In the genomic region with DNA sequence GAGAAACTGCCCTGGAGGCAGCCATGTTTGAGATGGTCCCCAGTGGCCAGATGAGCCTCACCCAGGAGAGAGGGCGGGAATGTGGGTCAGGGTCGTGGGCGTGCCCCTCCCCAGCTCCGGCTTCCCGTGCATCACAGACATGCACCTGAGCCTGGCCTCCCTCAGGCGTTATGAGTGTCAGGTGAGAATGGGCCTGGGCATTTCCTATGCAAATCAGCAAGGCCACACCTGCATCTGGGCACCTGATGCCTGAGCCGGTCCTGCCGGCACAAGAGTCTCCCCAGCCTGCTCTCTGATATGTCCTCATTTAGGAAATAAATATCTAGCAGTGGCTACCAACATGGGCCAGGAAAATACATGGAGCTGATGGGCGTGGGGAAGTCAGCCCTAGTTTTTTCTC, we compare ENCODE assay signal across 18 cellular contexts.
A peak's percentile ranks its signal among the peaks of the same experiment; 100 is the strongest.
DNase-seq lines count a peak whose midpoint lies in the region; ATAC-seq and TF ChIP-seq lines count a peak whose summit lies in the region.
"Had no signal": no experiment of that assay in that cellular context is flagged by ENCODE, and none has a peak within 500 bp of the region (broad histone marks: within the 10 kb centered on the region; RNA-seq: fewer than 3 reads in every experiment).

No MANE protein-coding gene starts in this region.

- intact Hi-C loops in MCF 10A (cut with micrococcal nuclease), result no loop called here
- intact Hi-C loops in breast epithelium (cut with DNase I; ENCODE audit: low total_unique reads), result loop anchor here (10.0 kb wide), 1 partner anchor 1791 kb away; no protein-coding TSS in a partner anchor

- H3K4me1 ChIP-seq in breast epithelium, result no peaks in the 10 kb centered on the region
- no peaks in the 10 kb centered on the region for H3K4me1 ChIP-seq in foreskin keratinocyte
- H3K4me1 ChIP-seq in osteoblast (ENCODE audit: insufficient read depth, low read length), result no peaks in the 10 kb centered on the region
- H3K4me1 ChIP-seq: BLaER1 had no signal

- H3K27ac ChIP-seq in breast epithelium (no peak overlapping the region), RWPE1 (peak overlapping the region; percentile 15; the same call in 1 of the 2 replicates), foreskin keratinocyte (no peak overlapping the region), osteoblast (ENCODE audit: low read depth, low read length) (no peak overlapping the region)
- H3K27ac ChIP-seq: BLaER1, GM23248 had no signal

- no TSS peak for BruUV-seq in MCF 10A (replicated peaks; lab: Mats Ljungman, UMichigan)

- DNase-seq in MCF 10A (ENCODE audit: unreplicated experiment) (no peak), breast epithelium (ENCODE audit: low spot score in 2 of 2) (no peak), RWPE1 (ENCODE audit: low spot score) (no peak), foreskin keratinocyte (no peak), osteoblast (ENCODE audit: insufficient read length, low spot score, missing footprints) (peak; percentile 31), NCI-H1436 treated with DMSO at 0.1 percent for 48 hours (lab: John Stamatoyannopoulos, UW) (no peak)
- no peak for DNase-seq in central memory CD4-positive, alpha-beta T cell
- DNase-seq: 8988T; Calu3; CD8-positive, alpha-beta T cell; DMS79 treated with DMSO at 0.1 percent for 48 hours; GF-D8; GM23248; HCEC 1CT; IMR-90 had no signal

- no peak overlapping the region for H3K4me3 ChIP-seq in breast epithelium
- no peak overlapping the region for H3K4me3 ChIP-seq in osteoblast (ENCODE audit: insufficient read depth, low read length)
- H3K4me3 ChIP-seq: BLaER1, GM23248 had no signal

- ATAC-seq in foreskin keratinocyte (peak; percentile 43), GM18909 (IDR thresholded peaks at IDR 0.05; ENCODE audit: poor library complexity, unreplicated experiment) (no peak)
- ATAC-seq: CD8-positive, alpha-beta T cell had no signal

- POLR2A ChIA-PET in MCF 10A (lab: Yijun Ruan, JAX) (no interaction called here), RWPE1 (lab: Yijun Ruan, JAX; ENCODE audit: low non-redundant PET) (no interaction called here)

- H3K27me3 ChIP-seq in breast epithelium, result no peaks in the 10 kb centered on the region
- no peaks in the 10 kb centered on the region for H3K27me3 ChIP-seq in foreskin keratinocyte
- no peaks in the 10 kb centered on the region for H3K27me3 ChIP-seq in osteoblast (ENCODE audit: insufficient read depth, low read length)
- H3K27me3 ChIP-seq: BLaER1 had no signal

- H3K9me3 Mint-ChIP-seq in MCF 10A (ENCODE audit: unreplicated experiment), result no peaks in the 10 kb centered on the region
- H3K9me3 Mint-ChIP-seq: CD8-positive, alpha-beta T cell had no signal

- no peak for TF ChIP-seq POLR2A in breast epithelium (IDR thresholded peaks at IDR 0.05)

- no peak for TF ChIP-seq CTCF in MCF 10A (IDR thresholded peaks at IDR 0.05; ENCODE audit: unreplicated experiment)
- no peak for TF ChIP-seq CTCF in breast epithelium (IDR thresholded peaks at IDR 0.05)
- TF ChIP-seq CTCF in RWPE1 (conservative IDR thresholded peaks at IDR 0.05; ENCODE audit: low read depth), result no peak
- no peak for TF ChIP-seq CTCF in foreskin keratinocyte (conservative IDR thresholded peaks at IDR 0.05)
- TF ChIP-seq CTCF in osteoblast (IDR thresholded peaks at IDR 0.05; ENCODE audit: extremely low read depth, low read depth, low read length), result no peak

- H3K27ac Mint-ChIP-seq in MCF 10A (ENCODE audit: low read depth, unreplicated experiment), result peak overlapping the region; percentile 9
- H3K27ac Mint-ChIP-seq: CD8-positive, alpha-beta T cell had no signal

- H3K9me3 ChIP-seq in breast epithelium (no peaks in the 10 kb centered on the region), osteoblast (ENCODE audit: low read depth, low read length) (no peaks in the 10 kb centered on the region)
- H3K9me3 ChIP-seq: BLaER1 had no signal

- H3K27me3 Mint-ChIP-seq in MCF 10A (ENCODE audit: insufficient read depth, unreplicated experiment), result no peaks in the 10 kb centered on the region

- no peaks in the 10 kb centered on the region for H3K79me2 ChIP-seq in osteoblast (ENCODE audit: insufficient read depth, low read length)

- H3K36me3 ChIP-seq in breast epithelium (no peaks in the 10 kb centered on the region), osteoblast (ENCODE audit: insufficient read depth, low read length) (peaks cover 49% of the 10 kb centered on the region)
- H3K36me3 ChIP-seq: BLaER1 had no signal

- peaks cover 6% of the 10 kb centered on the region for H3K4me1 Mint-ChIP-seq in MCF 10A (ENCODE audit: insufficient read depth, unreplicated experiment)
- H3K4me1 Mint-ChIP-seq: CD14-positive monocyte had no signal

- H3K36me3 Mint-ChIP-seq in MCF 10A (ENCODE audit: insufficient read depth, unreplicated experiment), result peaks cover 75% of the 10 kb centered on the region
- H3K36me3 Mint-ChIP-seq: CD14-positive monocyte; CD8-positive, alpha-beta T cell had no signal

- H3K4me3 Mint-ChIP-seq in MCF 10A (ENCODE audit: unreplicated experiment), result no peak overlapping the region
- H3K4me3 Mint-ChIP-seq: CD14-positive monocyte; CD8-positive, alpha-beta T cell had no signal

- no peaks in the 10 kb centered on the region for H4K20me1 ChIP-seq in osteoblast (ENCODE audit: insufficient read depth, low read length)
- H4K20me1 ChIP-seq: BLaER1 had no signal

- H3K4me2 ChIP-seq in osteoblast (ENCODE audit: insufficient read depth, low read length), result no peak overlapping the region
- H3K4me2 ChIP-seq: BLaER1 had no signal

- H2AFZ ChIP-seq in osteoblast (ENCODE audit: low read length), result no peak overlapping the region
- H2AFZ ChIP-seq: GM23248 had no signal

- CTCF ChIA-PET in MCF 10A (lab: Yijun Ruan, JAX), result no interaction called here
- CTCF ChIA-PET in RWPE1 (lab: Yijun Ruan, JAX), result no interaction called here
